14 cellular contexts compared by ENCODE assay signal in the genomic region with DNA sequence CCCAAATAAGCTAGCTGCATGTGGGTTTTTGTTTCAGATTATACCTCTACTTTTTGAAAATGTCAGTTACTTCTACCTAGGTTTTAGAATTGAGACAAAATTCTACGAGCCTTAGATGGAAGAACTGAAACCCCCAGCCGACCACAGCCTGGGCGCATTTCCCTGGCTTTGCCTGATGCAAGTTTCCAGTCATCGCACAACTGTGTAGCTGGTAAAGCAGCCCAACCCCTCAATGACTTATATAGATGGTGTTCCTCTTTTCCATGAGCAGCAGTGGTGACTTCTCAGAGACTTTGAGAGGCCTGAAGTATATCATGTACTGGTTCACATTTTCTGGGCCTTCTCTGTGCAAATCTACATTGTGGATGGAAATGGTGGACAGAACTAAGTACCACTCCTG.
"Had no signal": no experiment of that assay in that cellular context is flagged by ENCODE, and none has a peak within 500 bp of the region (broad histone marks: within the 10 kb centered on the region; RNA-seq: fewer than 3 reads in every experiment).

No MANE protein-coding gene starts in this region.

- H3K4me3 Mint-ChIP-seq: activated naive CD4-positive, alpha-beta T cell treated with anti-CD3 and anti-CD28 coated beads, Interleukin-2, amount 10 ng/mL, durations not matched to agents 7 days and 5 days; dendritic cell treated with granulocyte-macrophage colony-stimulating factor and Interleukin-4, amounts not matched to agents 40 ng/mL and 50 ng/mL, for 4 days; effector memory CD8-positive, alpha-beta T cell; immature natural killer cell; nephron had no signal

- DNase-seq: activated CD4-positive, alpha-beta T cell treated with anti-CD3 and anti-CD28 coated beads, Interleukin-2, amount 50 U/mL, for 4 hours; activated naive CD4-positive, alpha-beta T cell treated with anti-CD3 and anti-CD28 coated beads, Interleukin-2, amount 10 ng/mL, durations not matched to agents 7 days and 5 days; effector memory CD8-positive, alpha-beta T cell; foreskin keratinocyte; immature natural killer cell; mesendoderm; stimulated activated CD4-positive, alpha-beta T cell treated with anti-CD3 and anti-CD28 coated beads, Interleukin-12 subunit alpha, Interleukin-12 subunit beta, amount 100 ng/mL, for 4 hours; stimulated activated naive CD4-positive, alpha-beta T cell; tibial artery had no signal

- H3K27ac ChIP-seq: ascending aorta, breast epithelium, foreskin keratinocyte, tibial artery, vagina had no signal

- H3K4me1 Mint-ChIP-seq: activated naive CD4-positive, alpha-beta T cell treated with anti-CD3 and anti-CD28 coated beads, Interleukin-2, amount 10 ng/mL, durations not matched to agents 7 days and 5 days; immature natural killer cell had no signal

- H3K4me1 ChIP-seq: ascending aorta, breast epithelium, foreskin keratinocyte, tibial artery, vagina had no signal

- H3K27ac Mint-ChIP-seq: activated naive CD4-positive, alpha-beta T cell treated with anti-CD3 and anti-CD28 coated beads, Interleukin-2, amount 10 ng/mL, durations not matched to agents 7 days and 5 days; dendritic cell treated with granulocyte-macrophage colony-stimulating factor and Interleukin-4, amounts not matched to agents 40 ng/mL and 50 ng/mL, for 4 days; effector memory CD8-positive, alpha-beta T cell; immature natural killer cell; nephron had no signal

- H3K27me3 Mint-ChIP-seq: activated naive CD4-positive, alpha-beta T cell treated with anti-CD3 and anti-CD28 coated beads, Interleukin-2, amount 10 ng/mL, durations not matched to agents 7 days and 5 days; dendritic cell treated with granulocyte-macrophage colony-stimulating factor and Interleukin-4, amounts not matched to agents 40 ng/mL and 50 ng/mL, for 4 days; effector memory CD8-positive, alpha-beta T cell had no signal

- H3K9me3 ChIP-seq: ascending aorta, breast epithelium, tibial artery, vagina had no signal

- H3K36me3 Mint-ChIP-seq: activated naive CD4-positive, alpha-beta T cell treated with anti-CD3 and anti-CD28 coated beads, Interleukin-2, amount 10 ng/mL, durations not matched to agents 7 days and 5 days; immature natural killer cell had no signal

- H3K36me3 ChIP-seq: ascending aorta, breast epithelium, tibial artery, vagina had no signal

- ATAC-seq: effector memory CD8-positive, alpha-beta T cell; foreskin keratinocyte had no signal

- H3K27me3 ChIP-seq: ascending aorta, breast epithelium, foreskin keratinocyte, tibial artery, vagina had no signal

- H3K9me3 Mint-ChIP-seq: immature natural killer cell, nephron had no signal

- H3K4me3 ChIP-seq: ascending aorta, breast epithelium, tibial artery, vagina had no signal
